Comparison of ENCODE assay signal across 8 cellular contexts in genomic region chr14:89912667-89913211, GRCh38. TPM values are rescaled to one million over a fixed set of nuclear protein-coding genes. Genes with fewer than 3 reads are reported as not detected.
DNase-seq lines count a peak whose midpoint lies in the region; ATAC-seq and TF ChIP-seq lines count a peak whose summit lies in the region.

No MANE protein-coding gene starts in this region.

- H3K4me3 ChIP-seq in foreskin fibroblast (ENCODE audit: low read depth in 1 of 2, low read length in 2 of 2), result no peak overlapping the region
- no peak overlapping the region for H3K4me3 ChIP-seq in retinal pigment epithelial cell (ENCODE audit: low read length)

- in situ Hi-C loops in GM13976 (cut with MboI; ENCODE audit: low sequenced_read_pairs, unreplicated experiment), result loop anchor here (10.0 to 25.0 kb wide), 3 partner anchors 488 to 888 kb away; no protein-coding TSS in a partner anchor

- H3K9me3 Mint-ChIP-seq in stimulated activated effector memory CD8-positive, alpha-beta T cell treated with anti-CD3 and anti-CD28 coated beads, Interleukin-12 subunit alpha, Interleukin-12 subunit beta, amount 100 ng/mL, for 72 hours, result no peaks in the 10 kb centered on the region

- POLR2A ChIA-PET in RWPE1 (lab: Yijun Ruan, JAX; ENCODE audit: low non-redundant PET), result no interaction called here

- peak overlapping the region; percentile 79 for H3K27ac ChIP-seq in RWPE1

- H3K4me1 Mint-ChIP-seq in stimulated activated effector memory CD8-positive, alpha-beta T cell treated with anti-CD3 and anti-CD28 coated beads, Interleukin-12 subunit alpha, Interleukin-12 subunit beta, amount 100 ng/mL, for 72 hours, result no peaks in the 10 kb centered on the region

- no peak overlapping the region for H3K4me3 Mint-ChIP-seq in stimulated activated effector memory CD8-positive, alpha-beta T cell treated with anti-CD3 and anti-CD28 coated beads, Interleukin-12 subunit alpha, Interleukin-12 subunit beta, amount 100 ng/mL, for 72 hours

- H3K36me3 Mint-ChIP-seq in stimulated activated effector memory CD8-positive, alpha-beta T cell treated with anti-CD3 and anti-CD28 coated beads, Interleukin-12 subunit alpha, Interleukin-12 subunit beta, amount 100 ng/mL, for 72 hours, result no peaks in the 10 kb centered on the region

- peak; percentile 53 for DNase-seq in H4 (ENCODE audit: low spot score)
- peak; percentile 86 for DNase-seq in RWPE1 (ENCODE audit: low spot score)
- peak; percentile 93 to 94 for DNase-seq in foreskin fibroblast
- DNase-seq in retinal pigment epithelial cell (ENCODE audit: low read depth), result peak; percentile 97
- DNase-seq in GM13976 (ENCODE audit: low spot score), result no peak
- no peak for DNase-seq in HUDEP-2 (lab: John Stamatoyannopoulos, UW; ENCODE audit: unreplicated experiment in 76 of 76)
- DNase-seq in stimulated activated effector memory CD8-positive, alpha-beta T cell treated with anti-CD3 and anti-CD28 coated beads, Interleukin-12 subunit alpha, Interleukin-12 subunit beta, amount 100 ng/mL, for 72 hours (ENCODE audit: low spot score in 2 of 2), result no peak

- TF ChIP-seq CTCF in RWPE1 (conservative IDR thresholded peaks at IDR 0.05; ENCODE audit: low read depth) (no peak), foreskin fibroblast (IDR thresholded peaks at IDR 0.05; ENCODE audit: low read depth, low read length) (no peak), retinal pigment epithelial cell (conservative IDR thresholded peaks at IDR 0.05; ENCODE audit: low read depth, low read length) (no peak), GM13976 (IDR thresholded peaks at IDR 0.05; ENCODE audit: borderline replicate concordance, control extremely low read depth, extremely low read depth, insufficient read depth, missing control alignments) (no peak)

- CTCF ChIA-PET in RWPE1 (lab: Yijun Ruan, JAX), result interaction anchor here (0.6 kb wide), 1 partner anchor 203 kb away, joined by 4 read pairs; no protein-coding TSS in a partner anchor

- no peak for ATAC-seq in GM21737 (IDR thresholded peaks at IDR 0.05; ENCODE audit: unreplicated experiment)
- ATAC-seq in stimulated activated effector memory CD8-positive, alpha-beta T cell treated with anti-CD3 and anti-CD28 coated beads, Interleukin-12 subunit alpha, Interleukin-12 subunit beta, amount 100 ng/mL, for 72 hours, result no peak

- no peak overlapping the region for H3K27ac Mint-ChIP-seq in stimulated activated effector memory CD8-positive, alpha-beta T cell treated with anti-CD3 and anti-CD28 coated beads, Interleukin-12 subunit alpha, Interleukin-12 subunit beta, amount 100 ng/mL, for 72 hours

RNA-seq across cellular contexts. Expression of gene EFCAB11, which starts 41.8 kb away (rescaled TPM):
- total RNA-seq in H4 (2014; rRNA removed; shearing (Covaris generic)), result 13.4 and 14.3 TPM in 2 replicates

RNA-seq across cellular contexts. Expression of gene TDP1, which starts 43.0 kb away (rescaled TPM):
- total RNA-seq in H4 (2014; rRNA removed; shearing (Covaris generic)), result 23.2 and 26.3 TPM in 2 replicates

Comparison
In these comparisons a context has a peak if more than half of its experiments do, and no peak if none do; other contexts are left out.
1. DNase-seq: peak in H4 (single experiment), RWPE1 (single experiment), foreskin fibroblast (2 of 2) and retinal pigment epithelial cell (single experiment); none in GM13976 (single experiment), HUDEP-2 (0 of 76) and stimulated activated effector memory CD8-positive, alpha-beta T cell treated with anti-CD3 and anti-CD28 coated beads, Interleukin-12 subunit alpha, Interleukin-12 subunit beta, amount 100 ng/mL, for 72 hours (0 of 2).